Comparison of ENCODE assay signal across 8 cellular contexts in the genomic region with DNA sequence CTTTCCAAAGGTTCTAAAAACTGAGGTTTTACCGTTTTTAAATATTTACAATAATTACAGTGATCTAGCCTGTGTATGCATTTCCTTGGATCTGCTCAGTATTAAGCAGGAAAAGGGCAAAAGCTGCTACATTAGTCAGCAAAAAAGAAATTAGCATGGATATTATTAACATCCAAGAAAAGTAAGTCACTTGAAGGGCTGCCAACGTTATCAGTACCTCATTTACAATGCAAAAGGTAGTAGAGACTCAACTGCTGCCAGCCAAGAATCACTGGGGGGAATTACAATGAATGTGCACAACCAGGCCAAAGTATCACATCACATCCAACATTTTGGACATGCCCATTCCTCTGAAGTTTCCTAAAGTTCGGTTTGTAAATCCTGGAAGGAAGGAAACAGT. TPM values are rescaled to one million over a fixed set of nuclear protein-coding genes. Genes with fewer than 3 reads are reported as not detected.
DNase-seq lines count a peak whose midpoint lies in the region; ATAC-seq, FAIRE-seq and TF ChIP-seq lines count a peak whose summit lies in the region.

No MANE protein-coding gene starts in this region.

- H3K27ac Mint-ChIP-seq in nephron, result peak overlapping the region; percentile 100

- TF ChIP-seq CTCF in AG09309 (IDR thresholded peaks at IDR 0.05; ENCODE audit: control insufficient read depth, insufficient read depth, low read depth, low read length, missing control alignments) (no peak), endothelial cell of umbilical vein (IDR thresholded peaks at IDR 0.05; ENCODE audit: extremely low read depth in 1 of 2, insufficient read depth in 1 of 2, low read depth in 1 of 2, low read length in 2 of 2) (no peak), nephron (IDR thresholded peaks at IDR 0.05; ENCODE audit: unreplicated experiment in 3 of 3) (no peak), GM13976 (IDR thresholded peaks at IDR 0.05; ENCODE audit: borderline replicate concordance, control extremely low read depth, extremely low read depth, insufficient read depth, missing control alignments) (no peak)

- H3K4me1 ChIP-seq in endothelial cell of umbilical vein (ENCODE audit: control insufficient read depth, extremely low read depth, insufficient read depth, low read length), result peaks cover 53% of the 10 kb centered on the region

- H3K36me3 Mint-ChIP-seq in nephron (ENCODE audit: low read depth), result peaks cover 30% of the 10 kb centered on the region

- intact Hi-C loops in endothelial cell of umbilical vein (cut with micrococcal nuclease), result loop anchor here (1.0 to 5.0 kb wide), 5 partner anchors 20 to 118 kb away; no protein-coding TSS in a partner anchor

- ATAC-seq in GM21723 (IDR thresholded peaks at IDR 0.05; ENCODE audit: unreplicated experiment) (no peak), HG03439 (IDR thresholded peaks at IDR 0.05; ENCODE audit: unreplicated experiment) (no peak)

- no peaks in the 10 kb centered on the region for H3K9me3 ChIP-seq in endothelial cell of umbilical vein (replicated peaks; ENCODE audit: control insufficient read depth, insufficient read depth, low read length)

- TF ChIP-seq POLR2A in endothelial cell of umbilical vein (IDR thresholded peaks at IDR 0.05; ENCODE audit: low read depth, low read length), result no peak

- peak overlapping the region; percentile 100 for H3K9ac ChIP-seq in endothelial cell of umbilical vein (replicated peaks; ENCODE audit: extremely low read depth, insufficient read depth, low read length)

- H3K9me3 Mint-ChIP-seq in nephron, result no peaks in the 10 kb centered on the region

- no TSS peak for BruUV-seq in endothelial cell of umbilical vein (replicated peaks; lab: Mats Ljungman, UMichigan)

- no peak for FAIRE-seq in endothelial cell of umbilical vein (lab: Jason Lieb, UNC)

- H3K36me3 ChIP-seq in endothelial cell of umbilical vein (ENCODE audit: control insufficient read depth in 2 of 2, extremely low read depth in 1 of 2, insufficient read depth in 2 of 2, low read length in 2 of 2), result peaks cover 0 to 2% of the 10 kb centered on the region in 2 experiments

- DNase-seq in AG09309 (ENCODE audit: low read depth), result no peak
- peak; percentile 11 for DNase-seq in NCI-H1048 (lab: John Stamatoyannopoulos, UW)
- peak; percentile 59 for DNase-seq in endothelial cell of umbilical vein (ENCODE audit: low read depth, low spot score)
- DNase-seq in NCI-H2171 (lab: John Stamatoyannopoulos, UW), result no peak
- no peak for DNase-seq in GM13976 (ENCODE audit: low spot score)

- no peaks in the 10 kb centered on the region for H3K27me3 Mint-ChIP-seq in nephron (ENCODE audit: low read depth)

- CTCF ChIA-PET in endothelial cell of umbilical vein (lab: Charles Lee), result interaction anchor here (0.6 to 7.8 kb wide), 6 partner anchors 11 to 118 kb away, joined by 3 to 57 read pairs (median 8); no protein-coding TSS in a partner anchor

- no peak overlapping the region for H2AFZ ChIP-seq in endothelial cell of umbilical vein (ENCODE audit: low read depth, low read length)

- peaks cover 14% of the 10 kb centered on the region for H4K20me1 ChIP-seq in endothelial cell of umbilical vein (replicated peaks; ENCODE audit: control insufficient read depth, extremely low read depth, insufficient read depth, low read length)

- H3K27me3 ChIP-seq in endothelial cell of umbilical vein (ENCODE audit: control insufficient read depth in 2 of 2, insufficient read depth in 2 of 2, low read length in 2 of 2), result no peaks in the 10 kb centered on the region

- H3K4me1 Mint-ChIP-seq in nephron, result peaks cover 68% of the 10 kb centered on the region

- H3K79me2 ChIP-seq in endothelial cell of umbilical vein (ENCODE audit: control insufficient read depth, insufficient read depth, low read length), result peaks cover 65% of the 10 kb centered on the region

- peak overlapping the region; percentile 98 for H3K4me2 ChIP-seq in endothelial cell of umbilical vein (ENCODE audit: insufficient read depth, low read length)

- in situ Hi-C loops in GM13976 (cut with MboI; ENCODE audit: low sequenced_read_pairs, unreplicated experiment), result no loop called here

- H3K27ac ChIP-seq in endothelial cell of umbilical vein (ENCODE audit: insufficient read depth, low read depth, low read length), result peak overlapping the region; percentile 100

- dilution Hi-C loops in endothelial cell of umbilical vein (cut with MboI; ENCODE audit: extremely low pct_ligation_motif_present, low sequenced_read_pairs), result loop anchor here (25.0 kb wide), 1 partner anchor 112 kb away; no protein-coding TSS in a partner anchor

- POLR2A ChIA-PET in endothelial cell of umbilical vein (lab: Charles Lee), result interaction anchor here (1.0 kb wide), 1 partner anchor 102 kb away, joined by 3 read pairs; no protein-coding TSS in a partner anchor

- peak overlapping the region; percentile 98 to 100 (median 99) for H3K4me3 Mint-ChIP-seq in nephron

- no peaks in the 10 kb centered on the region for H3K9me1 ChIP-seq in endothelial cell of umbilical vein (replicated peaks; ENCODE audit: control insufficient read depth, extremely low read depth, insufficient read depth, low read length)

- H3K4me3 ChIP-seq in AG09309 (ENCODE audit: control insufficient read depth, low read depth, low read length), result peak overlapping the region; percentile 77
- H3K4me3 ChIP-seq in endothelial cell of umbilical vein (replicated peaks in 1 of 3; ENCODE audit: insufficient read depth in 1 of 3, low read depth in 1 of 3, low read length in 3 of 3), result peak overlapping the region; percentile 75 to 99 (median 90)

TF ChIP-seq in endothelial cell of umbilical vein, 7 proteins besides CTCF, POLR2A, EP300 and RAD21:
- TF ChIP-seq GATA2 (IDR thresholded peaks at IDR 0.05; ENCODE audit: insufficient read depth, insufficient read length, low read depth, low read length) (no peak), EZH2 (IDR thresholded peaks at IDR 0.05; ENCODE audit: borderline replicate concordance, low read depth, low read length, severe bottlenecking) (no peak), JUN (IDR thresholded peaks at IDR 0.05; ENCODE audit: borderline replicate concordance, insufficient read depth, insufficient read length, low read depth) (no peak), MYC (IDR thresholded peaks at IDR 0.05; ENCODE audit: low read depth, low read length) (no peak), MAX (IDR thresholded peaks at IDR 0.05; ENCODE audit: insufficient read depth, insufficient read length) (no peak), FOS (IDR thresholded peaks at IDR 0.05; ENCODE audit: borderline replicate concordance, insufficient read depth, low read length) (no peak), POLR2AphosphoS5 (IDR thresholded peaks at IDR 0.05; ENCODE audit: insufficient read depth, low read depth, low read length) (no peak)

RNA-seq across cellular contexts. Expression of gene CNN3, which starts 1.9 kb away (rescaled TPM):
- total RNA-seq in endothelial cell of umbilical vein, result 317 and 392 TPM in 2 replicates
- polyA plus RNA-seq in endothelial cell of umbilical vein, result 162 and 174 TPM in 2 replicates
- 196 and 210 TPM in 2 replicates for polyA plus RNA-seq in endothelial cell of umbilical vein (2011; cell fraction: cytosol; rRNA removed)
- polyA plus RNA-seq in endothelial cell of umbilical vein (2011; cell fraction: nucleus; rRNA removed), result 144 and 160 TPM in 2 replicates
- polyA plus RNA-seq in endothelial cell of umbilical vein (2012), result 171 and 208 TPM in 2 replicates
- polyA minus RNA-seq in endothelial cell of umbilical vein, result 236 and 255 TPM in 2 replicates
- polyA minus RNA-seq in endothelial cell of umbilical vein (2011; cell fraction: cytosol; rRNA and poly(A)+ RNA removed), result not detected
- polyA minus RNA-seq in endothelial cell of umbilical vein (2011; cell fraction: nucleus; rRNA and poly(A)+ RNA removed), result 119 and 129 TPM in 2 replicates

Comparison
In these comparisons a context has a peak if more than half of its experiments do, and no peak if none do; other contexts are left out.
1. DNase-seq: peak in NCI-H1048 (single experiment) and endothelial cell of umbilical vein (single experiment); none in AG09309 (single experiment), NCI-H2171 (single experiment) and GM13976 (single experiment).